Comparison of ENCODE assay signal across 10 cellular contexts in the genomic region with DNA sequence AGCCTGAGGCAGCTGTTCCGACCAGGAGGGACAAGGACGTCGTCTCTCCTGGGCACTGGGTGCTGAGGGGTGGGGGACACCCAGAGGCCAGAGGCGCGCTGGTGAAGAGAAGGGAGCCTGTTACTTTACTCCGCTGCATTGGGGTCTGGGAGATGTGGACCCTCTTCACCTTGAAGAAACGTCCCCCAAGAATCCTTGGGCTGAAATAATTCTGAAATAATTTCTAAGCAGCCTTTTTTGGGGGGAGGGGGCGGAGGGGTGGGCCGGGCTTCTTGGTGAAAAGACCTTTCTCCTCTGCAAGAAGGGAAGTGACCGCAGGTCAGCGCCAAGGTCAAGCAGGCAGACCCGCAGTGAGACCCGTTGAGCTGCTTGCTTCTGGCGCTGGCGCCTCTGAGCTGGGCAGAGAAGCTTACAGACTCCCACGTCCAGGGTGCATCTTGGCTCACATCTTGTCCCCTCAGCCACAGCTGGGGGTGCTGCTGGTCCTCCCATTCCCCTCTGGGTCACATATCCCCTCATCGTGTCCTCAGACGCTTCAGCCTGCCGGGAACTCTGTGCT. TPM values are rescaled to one million over a fixed set of nuclear protein-coding genes. Genes with fewer than 3 reads are reported as not detected.
DNase-seq lines count a peak whose midpoint lies in the region; ATAC-seq and TF ChIP-seq lines count a peak whose summit lies in the region.
"Had no signal": no experiment of that assay in that cellular context is flagged by ENCODE, and none has a peak within 500 bp of the region (broad histone marks: within the 10 kb centered on the region; RNA-seq: fewer than 3 reads in every experiment).

No MANE protein-coding gene starts in this region.

- H3K36me3 Mint-ChIP-seq in WTC11, result no peaks in the 10 kb centered on the region
- peaks cover 2 to 17% of the 10 kb centered on the region in 2 donors for H3K36me3 Mint-ChIP-seq in stimulated activated naive B cell treated with anti-CD40 and anti-IgM and Interleukin-4, amounts not matched to agents 10 μg/mL and 1 μg/mL and 100 μg/mL, for 72 hours

- no peaks in the 10 kb centered on the region for H3K9me3 Mint-ChIP-seq in WTC11
- peaks cover 0 to 3% of the 10 kb centered on the region in 2 donors for H3K9me3 Mint-ChIP-seq in stimulated activated naive B cell treated with anti-CD40 and anti-IgM and Interleukin-4, amounts not matched to agents 10 μg/mL and 1 μg/mL and 100 μg/mL, for 72 hours

- peak in 2 of 3 experiments; percentile 53 to 74 for DNase-seq in NCI-H1417 (lab: John Stamatoyannopoulos, UW)
- DNase-seq in NCI-H1417 treated with DMSO at 0.1 percent for 48 hours (lab: John Stamatoyannopoulos, UW), result no peak
- no peak for DNase-seq in WTC11 (ENCODE audit: low spot score)
- no peak for DNase-seq in stimulated activated naive B cell treated with anti-CD40 and anti-IgM and Interleukin-4, amounts not matched to agents 10 μg/mL and 1 μg/mL and 100 μg/mL, for 72 hours
- no peak for DNase-seq in HK-2 (ENCODE audit: unreplicated experiment)
- no peak for DNase-seq in activated CD4-positive, CD25-positive, alpha-beta regulatory T cell treated with anti-CD3 and anti-CD28 coated beads, Interleukin-2, amount 50 U/mL, for 72 hours
- DNase-seq: ACHN had no signal

- H3K27ac ChIP-seq in layer of hippocampus (ENCODE audit: low read depth, low read length), result peak overlapping the region; percentile 78

- peaks cover 10% of the 10 kb centered on the region for H3K27me3 ChIP-seq in layer of hippocampus (ENCODE audit: control insufficient read depth, insufficient read depth, low read length)

- TF ChIP-seq CTCF in WTC11 (IDR thresholded peaks at IDR 0.05), result no peak

- CTCF ChIA-PET in WTC11 (lab: Charles Lee), result interaction anchor here (0.5 to 4.8 kb wide), 7 partner anchors 9 to 498 kb away, joined by 3 to 40 read pairs (median 5); partner anchors contain the start of gene ITPRIPL2

- POLR2A ChIA-PET in WTC11 (lab: Charles Lee), result no interaction called here

- H3K4me1 Mint-ChIP-seq in WTC11, result peaks cover 14% of the 10 kb centered on the region
- peaks cover 7 to 15% of the 10 kb centered on the region in 2 donors for H3K4me1 Mint-ChIP-seq in stimulated activated naive B cell treated with anti-CD40 and anti-IgM and Interleukin-4, amounts not matched to agents 10 μg/mL and 1 μg/mL and 100 μg/mL, for 72 hours

- no peak overlapping the region for H3K27ac Mint-ChIP-seq in WTC11
- peak overlapping the region; percentile 85 for H3K27ac Mint-ChIP-seq in stimulated activated naive B cell treated with anti-CD40 and anti-IgM and Interleukin-4, amounts not matched to agents 10 μg/mL and 1 μg/mL and 100 μg/mL, for 72 hours

- peaks cover 19% of the 10 kb centered on the region for H3K27me3 Mint-ChIP-seq in WTC11 (ENCODE audit: low read depth)
- peaks cover 7 to 12% of the 10 kb centered on the region in 2 donors for H3K27me3 Mint-ChIP-seq in stimulated activated naive B cell treated with anti-CD40 and anti-IgM and Interleukin-4, amounts not matched to agents 10 μg/mL and 1 μg/mL and 100 μg/mL, for 72 hours

- H3K4me3 Mint-ChIP-seq in WTC11, result peak overlapping the region; percentile 60
- H3K4me3 Mint-ChIP-seq in stimulated activated naive B cell treated with anti-CD40 and anti-IgM and Interleukin-4, amounts not matched to agents 10 μg/mL and 1 μg/mL and 100 μg/mL, for 72 hours, result peak overlapping the region; percentile 82 to 85

- ATAC-seq in WTC11 (no peak; the same call in 1 of the 2 replicates), GM19455 (IDR thresholded peaks at IDR 0.05; ENCODE audit: unreplicated experiment) (no peak)
- no peak for ATAC-seq in stimulated activated naive B cell treated with anti-CD40 and anti-IgM and Interleukin-4, amounts not matched to agents 10 μg/mL and 1 μg/mL and 100 μg/mL, for 72 hours (replicated peaks)

TF ChIP-seq in WTC11, 78 proteins besides CTCF, POLR2A, EP300 and RAD21:
- TF ChIP-seq ATF2 (CRISPR knock-in tag; IDR thresholded peaks at IDR 0.05; ENCODE audit: borderline replicate concordance, low read depth) (no peak), ZMAT4 (CRISPR knock-in tag; IDR thresholded peaks at IDR 0.05) (no peak), FOXP4 (CRISPR knock-in tag; IDR thresholded peaks at IDR 0.05) (no peak), ZNF423 (CRISPR knock-in tag; IDR thresholded peaks at IDR 0.05) (no peak), SMAD3 (CRISPR knock-in tag; IDR thresholded peaks at IDR 0.05; ENCODE audit: borderline replicate concordance) (no peak), SOX15 (CRISPR knock-in tag; IDR thresholded peaks at IDR 0.05) (no peak), GTF2I (CRISPR knock-in tag; conservative IDR thresholded peaks at IDR 0.05) (no peak), ZNF232 (CRISPR knock-in tag; IDR thresholded peaks at IDR 0.05) (no peak), GABPB1 (CRISPR knock-in tag; IDR thresholded peaks at IDR 0.05) (no peak)
- TF ChIP-seq, protein P1, sequence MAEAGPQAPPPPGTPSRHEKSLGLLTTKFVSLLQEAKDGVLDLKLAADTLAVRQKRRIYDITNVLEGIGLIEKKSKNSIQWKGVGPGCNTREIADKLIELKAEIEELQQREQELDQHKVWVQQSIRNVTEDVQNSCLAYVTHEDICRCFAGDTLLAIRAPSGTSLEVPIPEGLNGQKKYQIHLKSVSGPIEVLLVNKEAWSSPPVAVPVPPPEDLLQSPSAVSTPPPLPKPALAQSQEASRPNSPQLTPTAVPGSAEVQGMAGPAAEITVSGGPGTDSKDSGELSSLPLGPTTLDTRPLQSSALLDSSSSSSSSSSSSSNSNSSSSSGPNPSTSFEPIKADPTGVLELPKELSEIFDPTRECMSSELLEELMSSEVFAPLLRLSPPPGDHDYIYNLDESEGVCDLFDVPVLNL (CRISPR knock-in tag; IDR thresholded peaks at IDR 0.05; ENCODE audit: borderline replicate concordance, low read depth), result no peak

RNA-seq across cellular contexts. Expression of gene SYT17, which starts 1.1 kb away (rescaled TPM):
- total RNA-seq in WTC11 (2021), result 5.5 to 6.8 TPM (median 6.3 TPM) in 3 replicates
- total RNA-seq: activated CD8-positive, alpha-beta memory T cell treated with anti-CD3 and anti-CD28 coated beads for 36 hours had no signal

RNA-seq across cellular contexts. Expression of gene ITPRIPL2, which starts 55.4 kb away (rescaled TPM):
- total RNA-seq in WTC11 (2021), result 5.3 to 7.1 TPM (median 6.6 TPM) in 3 replicates

Comparison
In these comparisons a context has a peak if more than half of its experiments do, and no peak if none do; other contexts are left out.
1. DNase-seq: peak in NCI-H1417 (2 of 3); none in NCI-H1417 treated with DMSO at 0.1 percent for 48 hours (single experiment), WTC11 (single experiment), stimulated activated naive B cell treated with anti-CD40 and anti-IgM and Interleukin-4, amounts not matched to agents 10 μg/mL and 1 μg/mL and 100 μg/mL, for 72 hours (single experiment), HK-2 (single experiment) and activated CD4-positive, CD25-positive, alpha-beta regulatory T cell treated with anti-CD3 and anti-CD28 coated beads, Interleukin-2, amount 50 U/mL, for 72 hours (single experiment).